ENCODE assay signal across 11 cellular contexts in the genomic region with DNA sequence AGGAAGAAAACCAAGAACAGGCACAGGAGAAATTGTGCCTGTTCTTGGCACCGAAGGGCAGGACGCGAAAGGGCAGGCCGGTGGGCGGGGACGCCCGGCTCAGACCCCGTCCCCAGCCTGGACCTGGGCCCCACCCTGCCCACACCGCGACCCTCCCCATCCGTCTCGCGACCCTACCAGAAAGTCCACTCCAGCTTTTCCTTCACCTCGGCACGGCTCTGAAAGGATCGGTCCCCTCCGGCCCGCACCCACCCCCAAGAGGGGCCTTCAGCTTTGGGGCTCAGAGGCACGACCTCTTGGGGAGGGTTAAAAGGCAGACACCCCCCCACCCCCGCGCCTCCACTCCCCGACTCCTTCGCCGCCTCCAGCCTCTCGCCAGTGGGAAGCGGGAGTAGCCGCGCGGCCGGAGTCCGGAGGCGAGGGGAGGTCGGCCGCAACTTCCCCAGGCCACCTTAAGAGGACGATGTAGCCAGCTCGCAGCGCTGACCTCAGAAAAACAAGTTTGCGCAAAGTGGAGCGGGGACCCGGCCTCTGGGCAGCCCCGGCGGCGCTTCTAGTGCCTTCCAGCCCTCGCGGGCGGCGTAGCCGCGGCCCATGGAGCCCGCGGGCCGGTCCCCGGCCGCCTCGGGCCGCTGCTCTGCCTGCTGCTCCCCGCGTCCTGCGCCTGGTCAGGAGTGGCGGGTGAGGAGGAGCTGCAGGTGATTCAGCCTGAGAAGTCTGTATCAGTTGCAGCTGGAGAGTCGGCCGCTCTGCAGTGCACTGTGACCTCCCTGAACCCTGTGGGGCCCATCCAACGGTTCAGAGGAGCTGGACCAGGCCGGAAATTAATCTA. TPM values are rescaled to one million over a fixed set of nuclear protein-coding genes. Genes with fewer than 3 reads are reported as not detected.
A peak's percentile ranks its signal among the peaks of the same experiment; 100 is the strongest.
DNase-seq lines count a peak whose midpoint lies in the region; ATAC-seq and TF ChIP-seq lines count a peak whose summit lies in the region.
"Had no signal": no experiment of that assay in that cellular context is flagged by ENCODE, and none has a peak within 500 bp of the region (broad histone marks: within the 10 kb centered on the region; RNA-seq: fewer than 3 reads in every experiment).

No MANE protein-coding gene starts in this region.

- peak overlapping the region; percentile 31 for H3K4me3 ChIP-seq in fibroblast of the aortic adventitia (ENCODE audit: low read depth, low read length)
- peak overlapping the region; percentile 10 for H3K4me3 ChIP-seq in urinary bladder (ENCODE audit: low read depth, low read length)

- no peaks in the 10 kb centered on the region for H3K4me1 ChIP-seq in urinary bladder (ENCODE audit: insufficient read depth)

- 6% methylated on average over 64 of the region's 64 CpGs for WGBS in urinary bladder

- POLR2A ChIA-PET in naive thymus-derived CD8-positive, alpha-beta T cell (lab: Charles Lee) = no interaction called here

- no peak overlapping the region for H3K27ac ChIP-seq in urinary bladder (ENCODE audit: low read depth)

- peaks cover 48% of the 10 kb centered on the region for H3K27me3 Mint-ChIP-seq in activated T-cell treated with anti-CD3 and anti-CD28 coated beads, Interleukin-2, amount 50 U/mL, for 4 hours (ENCODE audit: low read depth)
- H3K27me3 Mint-ChIP-seq in naive thymus-derived CD8-positive, alpha-beta T cell = peaks cover 27 to 71% (median 38%) of the 10 kb centered on the region in 5 donors

- no peaks in the 10 kb centered on the region for H3K9me3 Mint-ChIP-seq in activated T-cell treated with anti-CD3 and anti-CD28 coated beads, Interleukin-2, amount 50 U/mL, for 4 hours
- no peaks in the 10 kb centered on the region for H3K9me3 Mint-ChIP-seq in naive thymus-derived CD8-positive, alpha-beta T cell
- H3K9me3 Mint-ChIP-seq: activated naive CD4-positive, alpha-beta T cell treated with anti-CD3 and anti-CD28 coated beads, Interleukin-2, amount 50 U/mL, for 24 hours had no signal

- no peaks in the 10 kb centered on the region for H3K36me3 Mint-ChIP-seq in activated T-cell treated with anti-CD3 and anti-CD28 coated beads, Interleukin-2, amount 50 U/mL, for 4 hours (ENCODE audit: insufficient read depth)
- no peaks in the 10 kb centered on the region for H3K36me3 Mint-ChIP-seq in naive thymus-derived CD8-positive, alpha-beta T cell
- H3K36me3 Mint-ChIP-seq: activated naive CD4-positive, alpha-beta T cell treated with anti-CD3 and anti-CD28 coated beads, Interleukin-2, amount 50 U/mL, for 24 hours had no signal

- H3K4me3 Mint-ChIP-seq in activated T-cell treated with anti-CD3 and anti-CD28 coated beads, Interleukin-2, amount 50 U/mL, for 4 hours = no peak overlapping the region
- peak overlapping the region in 6 of 10 donors; percentile 39 to 70 (median 56) for H3K4me3 Mint-ChIP-seq in naive thymus-derived CD8-positive, alpha-beta T cell

- H3K4me1 Mint-ChIP-seq in activated T-cell treated with anti-CD3 and anti-CD28 coated beads, Interleukin-2, amount 50 U/mL, for 4 hours (ENCODE audit: low read depth) = peaks cover 3% of the 10 kb centered on the region
- peaks cover 0 to 10% (median 4%) of the 10 kb centered on the region in 4 donors for H3K4me1 Mint-ChIP-seq in naive thymus-derived CD8-positive, alpha-beta T cell

- no peak overlapping the region for H3K27ac Mint-ChIP-seq in naive thymus-derived CD8-positive, alpha-beta T cell
- H3K27ac Mint-ChIP-seq: activated naive CD4-positive, alpha-beta T cell treated with anti-CD3 and anti-CD28 coated beads, Interleukin-2, amount 50 U/mL, for 24 hours had no signal

- no peak for TF ChIP-seq CTCF in fibroblast of the aortic adventitia (IDR thresholded peaks at IDR 0.05; ENCODE audit: insufficient read depth, low read length)

- ATAC-seq in activated T-cell treated with anti-CD3 and anti-CD28 coated beads, Interleukin-2, amount 50 U/mL, for 4 hours = peak; percentile 14 to 43
- no peak for ATAC-seq in naive thymus-derived CD8-positive, alpha-beta T cell
- no peak for ATAC-seq in HG03135 (IDR thresholded peaks at IDR 0.05; ENCODE audit: unreplicated experiment)

- no peak for DNase-seq in activated T-cell treated with anti-CD3 and anti-CD28 coated beads, Interleukin-2, amount 50 U/mL, for 4 hours
- no peak for DNase-seq in activated T-cell treated with anti-CD3 and anti-CD28 coated beads for 4 hours
- no peak for DNase-seq in fibroblast of the aortic adventitia (ENCODE audit: low read depth)
- no peak for DNase-seq in naive thymus-derived CD8-positive, alpha-beta T cell
- no peak for DNase-seq in cortex of kidney (lab: John Stamatoyannopoulos, UW)
- no peak for DNase-seq in NCI-H1436 (lab: John Stamatoyannopoulos, UW)
- DNase-seq: NCI-H187, SW 1271 had no signal

- H3K36me3 ChIP-seq in urinary bladder (ENCODE audit: insufficient read depth) = no peaks in the 10 kb centered on the region

RNA-seq across cellular contexts. Expression of a gene that starts 4.3 kb away (rescaled TPM):
- not detected for total RNA-seq in activated T-cell treated with anti-CD3 and anti-CD28 coated beads, Interleukin-2, amount 50 U/mL, for 4 hours
- total RNA-seq in fibroblast of the aortic adventitia (ENCODE audit: low replicate concordance) (0.09 TPM in 1 of 2 replicates, not detected in the other), urinary bladder (1.2 TPM)
- total RNA-seq in naive thymus-derived CD8-positive, alpha-beta T cell = not detected
- not detected for polyA plus RNA-seq in naive thymus-derived CD8-positive, alpha-beta T cell
- 0.11 TPM for polyA plus RNA-seq in urinary bladder

RNA-seq across cellular contexts. Expression of a gene that starts 32.3 kb away (rescaled TPM):
- total RNA-seq in activated T-cell treated with anti-CD3 and anti-CD28 coated beads, Interleukin-2, amount 50 U/mL, for 4 hours = under 1 TPM in 2 of 3 donors, not detected in 1; 0.16 to 0.38 TPM
- total RNA-seq in fibroblast of the aortic adventitia (ENCODE audit: low replicate concordance) = not detected in 2 replicates
- 1 to 10 TPM; 1.6 to 2.7 TPM for total RNA-seq in naive thymus-derived CD8-positive, alpha-beta T cell
- 1 to 10 TPM in 1 of 3 donors, not detected in 2; 1.1 TPM for polyA plus RNA-seq in naive thymus-derived CD8-positive, alpha-beta T cell
- total RNA-seq in urinary bladder = 0.63 TPM
- 2.7 TPM for polyA plus RNA-seq in urinary bladder

RNA-seq across cellular contexts. Expression of a gene that starts 36.7 kb away (rescaled TPM):
- total RNA-seq in activated T-cell treated with anti-CD3 and anti-CD28 coated beads, Interleukin-2, amount 50 U/mL, for 4 hours = under 1 TPM in 1 of 3 donors, not detected in 2; 0.16 TPM
- total RNA-seq in fibroblast of the aortic adventitia (ENCODE audit: low replicate concordance) (not detected in 2 replicates), urinary bladder (0.32 TPM)
- total RNA-seq in naive thymus-derived CD8-positive, alpha-beta T cell = not detected
- not detected for polyA plus RNA-seq in naive thymus-derived CD8-positive, alpha-beta T cell
- 0.05 TPM for polyA plus RNA-seq in urinary bladder

RNA-seq across cellular contexts. Expression of a gene that starts 49.5 kb away (rescaled TPM):
- 100 to 1,000 TPM; 312 to 373 (median 336) TPM for total RNA-seq in activated T-cell treated with anti-CD3 and anti-CD28 coated beads, Interleukin-2, amount 50 U/mL, for 4 hours
- 54.9 and 189 TPM in 2 replicates for total RNA-seq in fibroblast of the aortic adventitia (ENCODE audit: low replicate concordance)
- total RNA-seq in naive thymus-derived CD8-positive, alpha-beta T cell = 10 to 100 TPM; 60.4 to 70.2 TPM
- polyA plus RNA-seq in naive thymus-derived CD8-positive, alpha-beta T cell = 10 to 100 TPM; 34.0 to 57.8 (median 34.3) TPM
- 29.1 TPM for total RNA-seq in urinary bladder
- 49.1 TPM for polyA plus RNA-seq in urinary bladder

Comparison
In these comparisons a context has a peak if more than half of its experiments do, and no peak if none do; other contexts are left out.
1. ATAC-seq: peak in activated T-cell treated with anti-CD3 and anti-CD28 coated beads, Interleukin-2, amount 50 U/mL, for 4 hours (2 of 2); none in naive thymus-derived CD8-positive, alpha-beta T cell (0 of 2) and HG03135 (single experiment).